15 cellular contexts compared by ENCODE assay signal in genomic region chr1:25322127-25322526, GRCh38. TPM values are rescaled to one million over a fixed set of nuclear protein-coding genes. Genes with fewer than 3 reads are reported as not detected.
"Had no signal": no experiment of that assay in that cellular context is flagged by ENCODE, and none has a peak within 500 bp of the region (broad histone marks: within the 10 kb centered on the region; RNA-seq: fewer than 3 reads in every experiment).

No MANE protein-coding gene starts in this region.

RNA-seq across cellular contexts. Expression of gene RHD, which starts 49.8 kb away (rescaled TPM):
- total RNA-seq: endodermal cell; esophagus mucosa; esophagus squamous epithelium; glomerular endothelial cell; kidney; left colon; left ventricle myocardium superior; lower leg skin; lower lobe of right lung; mesenteric fat pad; mesothelial cell of epicardium; mucosa of descending colon; myocyte; naive thymus-derived CD8-positive, alpha-beta T cell had no signal
- polyA plus RNA-seq: heart right ventricle had no signal
